20 cellular contexts compared by ENCODE assay signal in genomic region chr1:109309347-109309746, GRCh38. TPM values are rescaled to one million over a fixed set of nuclear protein-coding genes. Genes with fewer than 3 reads are reported as not detected.
A peak's percentile ranks its signal among the peaks of the same experiment; 100 is the strongest.
DNase-seq lines count a peak whose midpoint lies in the region; ATAC-seq, FAIRE-seq and TF ChIP-seq lines count a peak whose summit lies in the region.
"Had no signal": no experiment of that assay in that cellular context is flagged by ENCODE, and none has a peak within 500 bp of the region (broad histone marks: within the 10 kb centered on the region; RNA-seq: fewer than 3 reads in every experiment).

No MANE protein-coding gene starts in this region.

- H3K36me3 ChIP-seq in right atrium auricular region (peaks cover 37% of the 10 kb centered on the region), HepG2 (replicated peaks in 1 of 2; ENCODE audit: control insufficient read depth in 1 of 2, insufficient read depth in 2 of 2, low read length in 2 of 2) (peaks cover 2 to 19% of the 10 kb centered on the region in 2 experiments; a peak in 3 of 5 replicates)

- POLR2A ChIA-PET in HepG2 (lab: Yijun Ruan, JAX): interaction anchor here (0.8 to 1.8 kb wide), 3 partner anchors 10 to 27 kb away, joined by 3 to 6 read pairs (median 5); partner anchors contain the start of gene PSRC1

- H3K36me3 Mint-ChIP-seq in type B pancreatic cell: peaks cover under 1% of the 10 kb centered on the region

- TF ChIP-seq RAD21 in HepG2 (CRISPR knock-in tag; IDR thresholded peaks at IDR 0.05): no peak

- no peaks in the 10 kb centered on the region for H3K79me2 ChIP-seq in HepG2 (ENCODE audit: insufficient read depth, low read length)

- intact Hi-C loops in Right ventricle myocardium inferior (cut with DNase I) (no loop called here), HepG2 (cut with micrococcal nuclease; ENCODE audit: unreplicated experiment) (no loop called here)

- H3K27me3 Mint-ChIP-seq in type B pancreatic cell: no peaks in the 10 kb centered on the region

- BruUV-seq in HepG2 (replicated peaks; lab: Mats Ljungman, UMichigan): no TSS peak

- no peaks in the 10 kb centered on the region for H3K9me3 ChIP-seq in right atrium auricular region
- no peaks in the 10 kb centered on the region for H3K9me3 ChIP-seq in HepG2 (ENCODE audit: low read length)
- H3K9me3 ChIP-seq: Caco-2, SJSA1 had no signal

- H3K9ac ChIP-seq in HepG2 (ENCODE audit: insufficient read depth, low read depth, low read length): no peak overlapping the region

- TF ChIP-seq POLR2A in HepG2 (IDR thresholded peaks at IDR 0.05; ENCODE audit: insufficient read depth in 1 of 2, low read depth in 2 of 2, low read length in 2 of 2) (no peak), GM12891 (IDR thresholded peaks at IDR 0.05; ENCODE audit: low read depth, low read length) (no peak)

- H3K4me3 Mint-ChIP-seq in type B pancreatic cell: no peak overlapping the region
- H3K4me3 Mint-ChIP-seq: CD4-positive, alpha-beta T cell had no signal

- in situ Hi-C loops in HepG2 (cut with HindIII; ENCODE audit: extremely low pct_ligation_motif_present, low pct_unique_long_range_greater_than_20kb): no loop called here

- TF ChIP-seq CTCF in right atrium auricular region (IDR thresholded peaks at IDR 0.05) (no peak), HepG2 (CRISPR knock-in tag; IDR thresholded peaks at IDR 0.05) (no peak), type B pancreatic cell (conservative IDR thresholded peaks at IDR 0.05) (no peak)

- ATAC-seq in Right ventricle myocardium inferior: no peak
- ATAC-seq in HepG2: no peak
- ATAC-seq: K562 had no signal

- DNase-seq in right atrium auricular region (ENCODE audit: low spot score) (no peak), Right ventricle myocardium inferior (ENCODE audit: missing footprints) (no peak), fibroblast of peridontal ligament (ENCODE audit: extremely low read depth) (peak; percentile 35), HepG2 (ENCODE audit: low spot score) (peak; percentile 27), type B pancreatic cell (ENCODE audit: extremely low spot score, unreplicated experiment) (no peak), GM12891 (ENCODE audit: insufficient read length, low spot score) (no peak), NCI-H524 treated with DMSO at 0.1 percent for 48 hours (lab: John Stamatoyannopoulos, UW) (no peak), pons (ENCODE audit: low spot score) (no peak)
- DNase-seq: Caco-2; CD4-positive, alpha-beta T cell; GDM1; NCI-H1417 treated with DMSO at 0.1 percent for 48 hours; NCI-H1930; NCI-H226; NCI-H526 had no signal

- H3K27ac ChIP-seq in right atrium auricular region: peak overlapping the region; percentile 90 to 94
- H3K27ac ChIP-seq in HepG2 (ENCODE audit: extremely low read length, insufficient read depth, low read length): peak overlapping the region; percentile 38
- H3K27ac ChIP-seq: SJSA1 had no signal

- peak overlapping the region; percentile 14 for H3K27ac Mint-ChIP-seq in type B pancreatic cell
- H3K27ac Mint-ChIP-seq: CD4-positive, alpha-beta T cell had no signal

- 21% methylated on average over 2 of the region's 2 CpGs for WGBS in HepG2 (ENCODE audit: low lambda C conversion rate)

- CTCF ChIA-PET in HepG2 (lab: Yijun Ruan, JAX; ENCODE audit: low intra/inter-chr PET ratio, low total read pairs): no interaction called here

- H3K4me2 ChIP-seq in HepG2 (ENCODE audit: low read depth, low read length): peak overlapping the region; percentile 0; the same call in 1 of the 2 replicates

- H3K9me3 Mint-ChIP-seq in type B pancreatic cell: no peaks in the 10 kb centered on the region
- H3K9me3 Mint-ChIP-seq: CD4-positive, alpha-beta T cell had no signal

- H3K4me1 Mint-ChIP-seq in type B pancreatic cell (ENCODE audit: unreplicated experiment): peaks cover 21% of the 10 kb centered on the region

- H2AFZ ChIP-seq in HepG2 (ENCODE audit: low read length): no peak overlapping the region

- H3K4me3 ChIP-seq in right atrium auricular region (no peak overlapping the region), HepG2 (replicated peaks in 1 of 3; ENCODE audit: insufficient read depth in 1 of 3, low read depth in 2 of 3, low read length in 3 of 3) (no peak overlapping the region)
- H3K4me3 ChIP-seq: K562, SJSA1 had no signal

- TF ChIP-seq EP300 in HepG2 (IDR thresholded peaks at IDR 0.05; ENCODE audit: low read depth in 2 of 2, low read length in 2 of 2) (no peak), HepG2 (CRISPR knock-in tag; IDR thresholded peaks at IDR 0.05; ENCODE audit: borderline replicate concordance) (no peak)

- no peaks in the 10 kb centered on the region for H4K20me1 ChIP-seq in HepG2 (ENCODE audit: insufficient read depth, low read length)

- H3K27me3 ChIP-seq in right atrium auricular region: no peaks in the 10 kb centered on the region
- H3K27me3 ChIP-seq in HepG2 (ENCODE audit: control insufficient read depth in 1 of 2, insufficient read depth in 2 of 2, low read length in 2 of 2): no peaks in the 10 kb centered on the region
- H3K27me3 ChIP-seq: SJSA1 had no signal

- H3K4me1 ChIP-seq in right atrium auricular region (peaks cover 0 to 44% of the 10 kb centered on the region in 2 donors), HepG2 (ENCODE audit: insufficient read depth, low read length) (peaks cover 75% of the 10 kb centered on the region)
- H3K4me1 ChIP-seq: Caco-2, SJSA1 had no signal

- FAIRE-seq in HepG2 (lab: Jason Lieb, UNC) (peak; percentile 32), GM12891 (lab: Jason Lieb, UNC) (no peak)
- FAIRE-seq: H1, K562 had no signal

TF ChIP-seq in HepG2, 621 proteins besides CTCF, POLR2A, EP300 and RAD21 (continues in another document):
- no peak for TF ChIP-seq ZNF644 (CRISPR knock-in tag; IDR thresholded peaks at IDR 0.05; ENCODE audit: low read depth)
- TF ChIP-seq ZNF569 (CRISPR knock-in tag; IDR thresholded peaks at IDR 0.05; ENCODE audit: borderline replicate concordance): no peak

TF ChIP-seq in GM12891, 5 proteins besides CTCF, POLR2A, EP300 and RAD21 (continues in another document):
- no peak for TF ChIP-seq SPI1 (IDR thresholded peaks at IDR 0.05; ENCODE audit: low read depth, low read length)
- no peak for TF ChIP-seq POLR2AphosphoS5 (IDR thresholded peaks at IDR 0.05; ENCODE audit: low read depth, low read length)
- TF ChIP-seq PAX5 (IDR thresholded peaks at IDR 0.05; ENCODE audit: insufficient read depth, low read length, severe bottlenecking): no peak

RNA-seq across cellular contexts. Expression of gene MYBPHL, which starts 2.5 kb away (rescaled TPM):
- total RNA-seq in right atrium auricular region (100 to 1,000 TPM in 1 of 2 donors, 10 to 100 TPM in 1; 62.2 to 381 TPM), Right ventricle myocardium inferior (not detected), HepG2 (2016; rRNA removed; fragmentation: Illumina TruSeq; extraction: Trizol) (3.8 and 5.7 TPM in 2 replicates), type B pancreatic cell (ENCODE audit: low replicate concordance) (0.48 and 0.60 TPM in 2 replicates)
- total RNA-seq in HepG2 (2016; cell fraction: cytosol; rRNA removed; fragmentation: Illumina TruSeq; extraction: Trizol; ENCODE audit: low read depth): 3.1 and 3.6 TPM in 2 replicates
- 2.8 and 5.0 TPM in 2 replicates for total RNA-seq in HepG2 (2016; cell fraction: insoluble cytoplasmic fraction; rRNA removed; fragmentation: Illumina TruSeq; extraction: Trizol)
- total RNA-seq in HepG2 (2016; cell fraction: membrane; rRNA removed; fragmentation: Illumina TruSeq; extraction: Trizol): 3.2 and 3.4 TPM in 2 replicates
- 2.4 and 2.6 TPM in 2 replicates for total RNA-seq in HepG2 (2016; cell fraction: nucleus; rRNA removed; fragmentation: Illumina TruSeq; extraction: Trizol)
- polyA plus RNA-seq in HepG2 (2011; rRNA removed): 3.7 and 6.1 TPM in 2 replicates
- 4.3 and 4.4 TPM in 2 replicates for polyA plus RNA-seq in HepG2 (2011; cell fraction: cytosol; rRNA removed)
- polyA plus RNA-seq in HepG2 (2011; cell fraction: nucleus; rRNA removed): 6.0 and 7.0 TPM in 2 replicates
- polyA plus RNA-seq in HepG2 (2012): 2.5 and 2.7 TPM in 2 replicates
- 2.2 TPM in 2 replicates for polyA plus RNA-seq in HepG2 (2016; cell fraction: cytosol; fragmentation: Illumina TruSeq; extraction: Trizol; ENCODE audit: low read depth)
- polyA plus RNA-seq in HepG2 (2016; cell fraction: insoluble cytoplasmic fraction; fragmentation: Illumina TruSeq; extraction: Trizol; ENCODE audit: low read depth): 4.9 and 5.8 TPM in 2 replicates
- polyA plus RNA-seq in HepG2 (2016; cell fraction: membrane; fragmentation: Illumina TruSeq; extraction: Trizol; ENCODE audit: low read depth): 2.6 and 2.9 TPM in 2 replicates
- polyA plus RNA-seq in HepG2 (2016; cell fraction: nucleus; fragmentation: Illumina TruSeq; extraction: Trizol; ENCODE audit: insufficient read depth, low read depth): 4.3 and 5.1 TPM in 2 replicates
- 0.30 and 3.0 TPM in 2 replicates for polyA minus RNA-seq in HepG2 (2011; rRNA and poly(A)+ RNA removed; ENCODE audit: low replicate concordance)
- 1.1 and 1.3 TPM in 2 replicates for polyA minus RNA-seq in HepG2 (2011; cell fraction: cytosol; rRNA and poly(A)+ RNA removed)
- 2.3 and 2.9 TPM in 2 replicates for polyA minus RNA-seq in HepG2 (2011; cell fraction: nucleus; rRNA and poly(A)+ RNA removed)
- 0.08 TPM for polyA plus RNA-seq in GM12891 (2012; ENCODE audit: low read depth, missing spikeins)
- total RNA-seq: A172; Caco-2; CD4-positive, alpha-beta T cell; Daoy; SJSA1 had no signal

RNA-seq across cellular contexts. Expression of gene PSRC1, which starts 26.4 kb away (rescaled TPM):
- 1 to 10 TPM; 2.2 to 2.4 TPM for total RNA-seq in right atrium auricular region
- total RNA-seq in Right ventricle myocardium inferior: 1.2 TPM
- 26.5 and 28.6 TPM in 2 replicates for total RNA-seq in HepG2 (2016; rRNA removed; fragmentation: Illumina TruSeq; extraction: Trizol)
- 15.7 and 18.2 TPM in 2 replicates for total RNA-seq in HepG2 (2016; cell fraction: cytosol; rRNA removed; fragmentation: Illumina TruSeq; extraction: Trizol; ENCODE audit: low read depth)
- 23.7 and 27.5 TPM in 2 replicates for total RNA-seq in HepG2 (2016; cell fraction: insoluble cytoplasmic fraction; rRNA removed; fragmentation: Illumina TruSeq; extraction: Trizol)
- 24.4 and 25.4 TPM in 2 replicates for total RNA-seq in HepG2 (2016; cell fraction: membrane; rRNA removed; fragmentation: Illumina TruSeq; extraction: Trizol)
- 23.6 and 27.9 TPM in 2 replicates for total RNA-seq in HepG2 (2016; cell fraction: nucleus; rRNA removed; fragmentation: Illumina TruSeq; extraction: Trizol)
- polyA plus RNA-seq in HepG2 (2011; rRNA removed): 23.9 and 30.3 TPM in 2 replicates
- polyA plus RNA-seq in HepG2 (2011; cell fraction: cytosol; rRNA removed): 11.8 and 18.1 TPM in 2 replicates
- 104 and 135 TPM in 2 replicates for polyA plus RNA-seq in HepG2 (2011; cell fraction: nucleus; rRNA removed)
- 12.2 and 19.3 TPM in 2 replicates for polyA plus RNA-seq in HepG2 (2012)
- polyA plus RNA-seq in HepG2 (2016; cell fraction: cytosol; fragmentation: Illumina TruSeq; extraction: Trizol; ENCODE audit: low read depth): 13.9 and 14.3 TPM in 2 replicates
- 37.5 and 41.0 TPM in 2 replicates for polyA plus RNA-seq in HepG2 (2016; cell fraction: insoluble cytoplasmic fraction; fragmentation: Illumina TruSeq; extraction: Trizol; ENCODE audit: low read depth)
- 24.3 and 27.2 TPM in 2 replicates for polyA plus RNA-seq in HepG2 (2016; cell fraction: membrane; fragmentation: Illumina TruSeq; extraction: Trizol; ENCODE audit: low read depth)
- 82.1 and 85.7 TPM in 2 replicates for polyA plus RNA-seq in HepG2 (2016; cell fraction: nucleus; fragmentation: Illumina TruSeq; extraction: Trizol; ENCODE audit: insufficient read depth, low read depth)
- 12.7 and 26.2 TPM in 2 replicates for polyA minus RNA-seq in HepG2 (2011; rRNA and poly(A)+ RNA removed; ENCODE audit: low replicate concordance)
- polyA minus RNA-seq in HepG2 (2011; cell fraction: cytosol; rRNA and poly(A)+ RNA removed): 7.7 and 12.2 TPM in 2 replicates
- 12.3 and 21.4 TPM in 2 replicates for polyA minus RNA-seq in HepG2 (2011; cell fraction: nucleus; rRNA and poly(A)+ RNA removed)
- 10.3 and 46.2 TPM in 2 replicates for total RNA-seq in type B pancreatic cell (ENCODE audit: low replicate concordance)
- polyA plus RNA-seq in GM12891 (2012; ENCODE audit: low read depth, missing spikeins): 3.6 TPM

Comparison
In these comparisons a context has a peak if more than half of its experiments do, and no peak if none do; other contexts are left out.
1. RNA of gene MYBPHL, which starts 2.5 kb away (total RNA-seq): 62.2 to 381 TPM in right atrium auricular region; 2.4 to 5.7 TPM in HepG2, 0.48 to 0.60 TPM in type B pancreatic cell and not detected in Right ventricle myocardium inferior (single experiment); every median in the first group is over 4 times any median in the second.
2. DNase-seq: peak in fibroblast of peridontal ligament (single experiment) and HepG2 (single experiment); none in right atrium auricular region (single experiment), Right ventricle myocardium inferior (single experiment), type B pancreatic cell (single experiment), GM12891 (single experiment), NCI-H524 treated with DMSO at 0.1 percent for 48 hours (single experiment) and pons (single experiment).